Comparison of ENCODE assay signal across 7 cellular contexts in the genomic region with DNA sequence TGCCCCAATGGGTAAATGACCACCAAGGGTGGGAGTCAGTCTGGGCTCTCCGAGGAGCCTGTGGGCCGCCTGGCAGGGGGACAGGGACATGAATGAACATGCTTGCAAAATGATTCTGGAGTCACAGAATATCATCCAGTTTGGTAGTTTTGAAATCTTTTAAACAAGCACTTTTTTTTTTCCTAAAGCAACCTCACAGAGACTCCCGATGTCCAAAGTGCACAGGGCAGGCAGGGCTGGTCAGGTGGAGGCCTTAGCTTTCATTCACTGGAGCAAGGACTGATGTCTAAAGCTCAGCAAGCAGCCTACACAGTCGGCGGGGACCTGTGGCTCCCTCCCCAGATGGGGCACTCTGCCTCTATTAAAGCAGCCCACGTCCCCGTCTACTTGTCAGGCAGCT.
"Had no signal": no experiment of that assay in that cellular context is flagged by ENCODE, and none has a peak within 500 bp of the region (broad histone marks: within the 10 kb centered on the region; RNA-seq: fewer than 3 reads in every experiment).

No MANE protein-coding gene starts in this region.

- H3K36me3 Mint-ChIP-seq: IgD-negative memory B cell had no signal

- H3K27ac ChIP-seq: GM23248 had no signal

- H3K4me1 Mint-ChIP-seq: H9, IgD-negative memory B cell had no signal

- H3K4me3 Mint-ChIP-seq: H9, IgD-negative memory B cell had no signal

- H3K4me3 ChIP-seq: GM23248 had no signal

- H3K9me3 Mint-ChIP-seq: IgD-negative memory B cell had no signal

- H2AFZ ChIP-seq: GM23248 had no signal

- H3K27ac Mint-ChIP-seq: H9 had no signal

- H3K9ac ChIP-seq: GM23248 had no signal

- FAIRE-seq: H1, H54, HTR-8/SVneo had no signal

- DNase-seq: GM23248, H9, HCEC 1CT had no signal
